ENCODE assay signal across 9 cellular contexts in genomic region chr3:32109256-32109655, GRCh38. TPM values are rescaled to one million over a fixed set of nuclear protein-coding genes. Genes with fewer than 3 reads are reported as not detected.
DNase-seq lines count a peak whose midpoint lies in the region; ATAC-seq and TF ChIP-seq lines count a peak whose summit lies in the region.
"Had no signal": no experiment of that assay in that cellular context is flagged by ENCODE, and none has a peak within 500 bp of the region (broad histone marks: within the 10 kb centered on the region; RNA-seq: fewer than 3 reads in every experiment).

No MANE protein-coding gene starts in this region.

- DNase-seq in NCI-H2196 treated with DMSO at 0.1 percent for 48 hours (lab: John Stamatoyannopoulos, UW; ENCODE audit: unreplicated experiment) (peak; percentile 49), choroid plexus epithelial cell (ENCODE audit: low read depth) (peak; percentile 65), right lobe of liver (peak; percentile 31 to 61 (median 59)), transverse colon (peak; percentile 75), LoVo (ENCODE audit: low spot score) (no peak)
- DNase-seq: activated naive CD4-positive, alpha-beta T cell treated with anti-CD3 and anti-CD28 coated beads, Interleukin-2, amount 10 ng/mL, durations not matched to agents 7 days and 5 days; NCI-H2081 treated with DMSO at 0.1 percent for 48 hours had no signal

- TF ChIP-seq EP300 in transverse colon (IDR thresholded peaks at IDR 0.05; ENCODE audit: low read depth) = no peak

- H3K27me3 ChIP-seq in right lobe of liver (no peaks in the 10 kb centered on the region), transverse colon (no peaks in the 10 kb centered on the region)

- ATAC-seq in right lobe of liver = no peak
- ATAC-seq in HG02852 (IDR thresholded peaks at IDR 0.05; ENCODE audit: unreplicated experiment) = no peak
- ATAC-seq in GM18511 (IDR thresholded peaks at IDR 0.05; ENCODE audit: unreplicated experiment) = no peak

- TF ChIP-seq POLR2A in right lobe of liver (IDR thresholded peaks at IDR 0.05) = no peak
- no peak for TF ChIP-seq POLR2A in transverse colon (IDR thresholded peaks at IDR 0.05)

- whole genome bisulfite sequencing in right lobe of liver (ENCODE audit: insufficient coverage, low coverage, low lambda C conversion rate, missing lambda C conversion rate) = 33% methylated on average over 2 of the region's 2 CpGs
- WGBS in transverse colon (ENCODE audit: low coverage in 1 of 2), 2 donors = 45% methylated on average over 2 of the region's 2 CpGs; no CpG with 5 or more reads in 1 of the 2 donors

- H3K27ac ChIP-seq in right lobe of liver = no peak overlapping the region
- peak overlapping the region; percentile 45 to 94 (median 88) for H3K27ac ChIP-seq in transverse colon

- H3K36me3 ChIP-seq in right lobe of liver (no peaks in the 10 kb centered on the region), transverse colon (no peaks in the 10 kb centered on the region)

- in situ Hi-C loops in transverse colon (cut with MboI; ENCODE audit: low pct_ligation_motif_present in 1 of 4, low pct_unique_long_range_greater_than_20kb in 1 of 4, low sequenced_read_pairs in 3 of 4) = no loop called here

- H3K4me1 ChIP-seq in right lobe of liver = no peaks in the 10 kb centered on the region
- peaks cover 29 to 46% (median 34%) of the 10 kb centered on the region in 4 donors for H3K4me1 ChIP-seq in transverse colon

- intact Hi-C loops in right lobe of liver (cut with DNase I) (no loop called here), transverse colon (cut with DNase I; ENCODE audit: low total_unique reads) (no loop called here)

- TF ChIP-seq CTCF in choroid plexus epithelial cell (conservative IDR thresholded peaks at IDR 0.05; ENCODE audit: low read depth, low read length) = peak; percentile 18
- no peak for TF ChIP-seq CTCF in right lobe of liver (IDR thresholded peaks at IDR 0.05)
- no peak for TF ChIP-seq CTCF in transverse colon (IDR thresholded peaks at IDR 0.05)

- H3K4me3 ChIP-seq in choroid plexus epithelial cell (ENCODE audit: low read depth, low read length) = no peak overlapping the region
- H3K4me3 ChIP-seq in right lobe of liver = no peak overlapping the region
- H3K4me3 ChIP-seq in transverse colon = no peak overlapping the region

- no peaks in the 10 kb centered on the region for H3K9me3 ChIP-seq in right lobe of liver
- no peaks in the 10 kb centered on the region for H3K9me3 ChIP-seq in transverse colon

RNA-seq across cellular contexts. Expression of gene GPD1L, which starts 2.8 kb away (rescaled TPM):
- total RNA-seq in right lobe of liver = 1 to 10 TPM; 1.5 to 3.3 (median 2.6) TPM
- total RNA-seq in transverse colon = 100 to 1,000 TPM in 1 of 4 donors, 10 to 100 TPM in 3; 35.6 to 107 (median 66.5) TPM

Comparison
In these comparisons a context has a peak if more than half of its experiments do, and no peak if none do; other contexts are left out.
1. H3K27ac ChIP-seq: peak in transverse colon (4 of 4); none in right lobe of liver (0 of 3).
2. RNA of gene GPD1L, which starts 2.8 kb away (total RNA-seq): 35.6 to 107 TPM in transverse colon; 1.5 to 3.3 TPM in right lobe of liver; every median in the first group is over 4 times any median in the second.